In genomic region chr22:19848298-19849224, GRCh38 we compare ENCODE assay signal across 13 cellular contexts. TPM values are rescaled to one million over a fixed set of nuclear protein-coding genes. Genes with fewer than 3 reads are reported as not detected.
DNase-seq lines count a peak whose midpoint lies in the region; TF ChIP-seq lines count a peak whose summit lies in the region.
"Had no signal": no experiment of that assay in that cellular context is flagged by ENCODE, and none has a peak within 500 bp of the region (broad histone marks: within the 10 kb centered on the region; RNA-seq: fewer than 3 reads in every experiment).

No MANE protein-coding gene starts in this region.

- H2BK12ac ChIP-seq in neuronal stem cell (ENCODE audit: low read length), result no peak overlapping the region

- no peak overlapping the region for H2BK15ac ChIP-seq in neuronal stem cell (ENCODE audit: low read length)

- H2BK5ac ChIP-seq in neuronal stem cell (ENCODE audit: low read length), result no peak overlapping the region

- H3K4me2 ChIP-seq in neuronal stem cell (ENCODE audit: insufficient read depth, low read length, poor library complexity, severe bottlenecking), result no peak overlapping the region

- H3K36me3 ChIP-seq in neuronal stem cell (replicated peaks in 1 of 2; ENCODE audit: control insufficient read depth in 2 of 2, insufficient read depth in 2 of 2, low read length in 2 of 2), result peaks cover 36 to 59% of the 10 kb centered on the region in 2 donors

- TF ChIP-seq CTCF in GM20000 (IDR thresholded peaks at IDR 0.05; ENCODE audit: extremely low read depth, missing control alignments), result no peak

- no peak overlapping the region for H4K8ac ChIP-seq in neuronal stem cell (ENCODE audit: low read depth, low read length)

- no peak overlapping the region for H3K27ac ChIP-seq in neuronal stem cell (replicated peaks; ENCODE audit: low read length)

- H3K9me3 ChIP-seq in neuronal stem cell (replicated peaks in 1 of 2; ENCODE audit: control insufficient read depth in 2 of 2, insufficient read depth in 1 of 2, low read depth in 1 of 2, low read length in 2 of 2), result peaks cover 10 to 14% of the 10 kb centered on the region in 2 donors

- no peak overlapping the region for H3K14ac ChIP-seq in neuronal stem cell (ENCODE audit: low read length)

- H3K4me1 ChIP-seq in neuronal stem cell (ENCODE audit: control insufficient read depth in 2 of 2, insufficient read depth in 1 of 2, low read depth in 1 of 2, low read length in 2 of 2), result peaks cover 8% of the 10 kb centered on the region in 2 donors

- H4K91ac ChIP-seq in neuronal stem cell (ENCODE audit: low read depth, low read length, poor library complexity), result no peak overlapping the region

- no peak overlapping the region for H2AK5ac ChIP-seq in neuronal stem cell (ENCODE audit: low read depth, low read length)

- WGBS in neuronal stem cell (ENCODE audit: extremely low coverage in 2 of 2, insufficient read length in 2 of 2, insufficient replicate concordance in 1 of 2), 2 donors, result no CpG with 5 or more reads among the region's 7 CpGs

- no peak overlapping the region for H2AFZ ChIP-seq in neuronal stem cell (ENCODE audit: low read length)

- H3K18ac ChIP-seq in neuronal stem cell (ENCODE audit: low read length), result no peak overlapping the region

- peak overlapping the region in 1 of 2 donors; percentile 36 for H3K4me3 ChIP-seq in neuronal stem cell (ENCODE audit: low read length in 2 of 2)

- peak; percentile 20 for DNase-seq in D341Med (ENCODE audit: low spot score)
- peak; percentile 60 for DNase-seq in LHCN-M2 (ENCODE audit: low read depth)
- DNase-seq in dermis blood vessel endothelial cell, result peak; percentile 47
- DNase-seq in neuronal stem cell (ENCODE audit: low spot score), result no peak
- no peak for DNase-seq in stimulated activated CD4-positive, alpha-beta T cell treated with anti-CD3 and anti-CD28 coated beads, Interleukin-2, amount 100 ng/mL, for 24 hours
- DNase-seq in NCI-H2107 treated with DMSO at 0.1 percent for 48 hours (lab: John Stamatoyannopoulos, UW; ENCODE audit: unreplicated experiment), result no peak
- DNase-seq in NCI-H187 (lab: John Stamatoyannopoulos, UW), result no peak
- DNase-seq in GM20000 (ENCODE audit: low spot score), result no peak
- DNase-seq: GDM1; immature natural killer cell; NCI-H1105 treated with DMSO at 0.1 percent for 48 hours; stimulated activated naive CD4-positive, alpha-beta T cell treated with Interleukin-2 at 50 U/mL for 16 hours; T-cell had no signal

- no peak overlapping the region for H3K4ac ChIP-seq in neuronal stem cell (ENCODE audit: low read length)

- no peak overlapping the region for H3K9ac ChIP-seq in neuronal stem cell (ENCODE audit: low read depth, low read length, poor library complexity)

- peaks cover 23% of the 10 kb centered on the region for H3K79me1 ChIP-seq in neuronal stem cell (ENCODE audit: low read depth, low read length)

- H3K23ac ChIP-seq in neuronal stem cell (ENCODE audit: low read depth, low read length, poor library complexity), result peak overlapping the region; percentile 69

- H3K27me3 ChIP-seq in neuronal stem cell (ENCODE audit: control insufficient read depth in 3 of 3, insufficient read depth in 3 of 3, low read depth in 1 of 3, low read length in 3 of 3), result no peaks in the 10 kb centered on the region

- no peak overlapping the region for H2BK120ac ChIP-seq in neuronal stem cell (ENCODE audit: low read depth, low read length)

RNA-seq across cellular contexts. Expression of gene GNB1L, which starts 6.1 kb away (rescaled TPM):
- total RNA-seq in LHCN-M2 (2014; rRNA removed) (11.3 and 14.0 TPM in 2 replicates), dermis blood vessel endothelial cell (7.3 and 12.4 TPM in 2 replicates)
- polyA plus RNA-seq in LHCN-M2 (2012), result 9.0 TPM
- polyA plus RNA-seq in neuronal stem cell (2013, experiment 1 of 2), result 7.9 TPM
- 8.3 TPM for polyA plus RNA-seq in neuronal stem cell (2013, experiment 2 of 2)

RNA-seq across cellular contexts. Expression of gene RTL10, which starts 6.1 kb away (rescaled TPM):
- total RNA-seq in LHCN-M2 (2014; rRNA removed) (13.3 and 14.9 TPM in 2 replicates), dermis blood vessel endothelial cell (28.1 and 30.7 TPM in 2 replicates)
- 19.1 TPM for polyA plus RNA-seq in LHCN-M2 (2012)
- 9.7 TPM for polyA plus RNA-seq in neuronal stem cell (2013, experiment 1 of 2)
- 10.2 TPM for polyA plus RNA-seq in neuronal stem cell (2013, experiment 2 of 2)

Comparison
In these comparisons a context has a peak if more than half of its experiments do, and no peak if none do; other contexts are left out.
1. DNase-seq: peak in D341Med (single experiment), LHCN-M2 (single experiment) and dermis blood vessel endothelial cell (single experiment); none in neuronal stem cell (single experiment), stimulated activated CD4-positive, alpha-beta T cell treated with anti-CD3 and anti-CD28 coated beads, Interleukin-2, amount 100 ng/mL, for 24 hours (0 of 2), NCI-H2107 treated with DMSO at 0.1 percent for 48 hours (single experiment), NCI-H187 (0 of 2) and GM20000 (single experiment).